16 cellular contexts compared by ENCODE assay signal in the genomic region with DNA sequence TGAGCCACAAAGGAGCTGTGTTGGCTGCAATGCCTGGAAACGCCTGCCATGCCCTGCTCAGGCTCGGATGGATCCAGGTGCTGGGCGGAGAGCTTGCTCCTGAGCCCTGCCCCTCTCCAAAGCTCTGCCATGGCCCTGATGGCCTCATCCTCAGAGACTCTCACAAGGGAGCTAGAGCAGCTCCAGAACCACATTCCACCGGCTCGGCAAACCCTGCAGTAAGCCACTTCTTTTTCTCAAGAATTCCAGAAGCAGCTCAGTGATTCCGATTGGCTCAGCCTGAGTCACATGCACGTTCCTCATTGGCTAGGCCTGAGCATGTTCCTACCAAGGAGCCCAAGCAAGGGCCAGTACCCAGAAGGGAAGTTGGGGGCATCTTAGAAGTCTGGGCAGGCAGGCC.
"Had no signal": no experiment of that assay in that cellular context is flagged by ENCODE, and none has a peak within 500 bp of the region (broad histone marks: within the 10 kb centered on the region; RNA-seq: fewer than 3 reads in every experiment).

No MANE protein-coding gene starts in this region.

- ATAC-seq: activated CD8-positive, alpha-beta memory T cell treated with anti-CD3 and anti-CD28 coated beads, Interleukin-2, amount 10 ng/mL, durations not matched to agents 7 days and 5 days; activated T-cell treated with anti-CD3 and anti-CD28 coated beads, Interleukin-2, amount 50 U/mL, for 4 hours had no signal

- H3K4me3 ChIP-seq: breast epithelium, esophagus squamous epithelium, thoracic aorta had no signal

- DNase-seq: activated CD4-positive, alpha-beta T cell treated with anti-CD3 and anti-CD28 coated beads, Interleukin-2, amount 50 U/mL, for 4 hours; activated CD4-positive, CD25-positive, alpha-beta regulatory T cell treated with anti-CD3 and anti-CD28 coated beads, Interleukin-2, amount 50 U/mL, for 72 hours; activated CD8-positive, alpha-beta memory T cell treated with anti-CD3 and anti-CD28 coated beads, Interleukin-2, amount 10 ng/mL, durations not matched to agents 7 days and 5 days; activated gamma-delta T cell treated with Interleukin-2 at 50 U/mL for 16 hours; activated T-cell treated with anti-CD3 and anti-CD28 coated beads, Interleukin-2, amount 50 U/mL, for 4 hours; aorta; esophagus squamous epithelium; foreskin melanocyte; head of caudate nucleus; nephron progenitor cell; stimulated activated CD4-positive, alpha-beta T cell treated with anti-CD3 and anti-CD28 coated beads, Interleukin-4, amount 100 ng/mL, for 1 hour; SW 1271 had no signal

- H3K9me3 Mint-ChIP-seq: activated T-cell treated with anti-CD3 and anti-CD28 coated beads, Interleukin-2, amount 50 U/mL, for 4 hours; nephron progenitor cell; stimulated activated naive CD8-positive, alpha-beta T cell treated with anti-CD3 and anti-CD28 coated beads, Interleukin-15, Interleukin-2, amounts not matched to agents 100 ng/mL and 50 ng/mL, for 24 hours had no signal

- H3K9me3 ChIP-seq: breast epithelium, esophagus squamous epithelium, thoracic aorta had no signal

- H3K36me3 ChIP-seq: breast epithelium had no signal

- H3K27ac Mint-ChIP-seq: activated CD8-positive, alpha-beta memory T cell treated with anti-CD3 and anti-CD28 coated beads, Interleukin-2, amount 10 ng/mL, durations not matched to agents 7 days and 5 days; nephron progenitor cell; stimulated activated naive CD8-positive, alpha-beta T cell treated with anti-CD3 and anti-CD28 coated beads, Interleukin-15, Interleukin-2, amounts not matched to agents 100 ng/mL and 50 ng/mL, for 24 hours; T-helper 2 cell treated with Interferon-gamma antibody and Interleukin-4, amounts not matched to agents 5 μg/mL and 100 μg/mL, for 36 hours had no signal

- H3K4me1 ChIP-seq: breast epithelium had no signal

- H3K27me3 Mint-ChIP-seq: stimulated activated naive CD8-positive, alpha-beta T cell treated with anti-CD3 and anti-CD28 coated beads, Interleukin-15, Interleukin-2, amounts not matched to agents 100 ng/mL and 50 ng/mL, for 24 hours had no signal

- H3K4me1 Mint-ChIP-seq: activated CD8-positive, alpha-beta memory T cell treated with anti-CD3 and anti-CD28 coated beads, Interleukin-2, amount 10 ng/mL, durations not matched to agents 7 days and 5 days had no signal

- H3K27me3 ChIP-seq: breast epithelium, esophagus squamous epithelium had no signal

- H3K27ac ChIP-seq: breast epithelium, esophagus squamous epithelium, thoracic aorta had no signal

- H3K4me3 Mint-ChIP-seq: activated CD8-positive, alpha-beta memory T cell treated with anti-CD3 and anti-CD28 coated beads, Interleukin-2, amount 10 ng/mL, durations not matched to agents 7 days and 5 days; activated T-cell treated with anti-CD3 and anti-CD28 coated beads, Interleukin-2, amount 50 U/mL, for 4 hours; nephron progenitor cell; stimulated activated naive CD8-positive, alpha-beta T cell treated with anti-CD3 and anti-CD28 coated beads, Interleukin-15, Interleukin-2, amounts not matched to agents 100 ng/mL and 50 ng/mL, for 24 hours; T-helper 2 cell treated with Interferon-gamma antibody and Interleukin-4, amounts not matched to agents 5 μg/mL and 100 μg/mL, for 36 hours had no signal

- H3K36me3 Mint-ChIP-seq: activated CD8-positive, alpha-beta memory T cell treated with anti-CD3 and anti-CD28 coated beads, Interleukin-2, amount 10 ng/mL, durations not matched to agents 7 days and 5 days had no signal
